Comparison of ENCODE assay signal across 15 cellular contexts in genomic region chr3:9380014-9380413, GRCh38.
"Had no signal": no experiment of that assay in that cellular context is flagged by ENCODE, and none has a peak within 500 bp of the region (broad histone marks: within the 10 kb centered on the region; RNA-seq: fewer than 3 reads in every experiment).

No MANE protein-coding gene starts in this region.

- ATAC-seq: pancreas; stimulated activated naive CD8-positive, alpha-beta T cell treated with anti-CD3 and anti-CD28 coated beads, Interleukin-15, amount 100 ng/mL, for 72 hours had no signal

- H3K9me3 ChIP-seq: esophagus muscularis mucosa, pancreas, SK-N-SH, testis had no signal

- H3K9me3 Mint-ChIP-seq: activated naive CD8-positive, alpha-beta T cell treated with anti-CD3 and anti-CD28 coated beads, Interleukin-2, amount 10 ng/mL, durations not matched to agents 7 days and 5 days; stimulated activated naive CD8-positive, alpha-beta T cell treated with anti-CD3 and anti-CD28 coated beads, Interleukin-15, amount 100 ng/mL, for 72 hours; T-helper 1 cell treated with Interleukin-12 subunit alpha and Interleukin-12 subunit beta and Interleukin-4 antibody, amounts not matched to agents 30 μg/mL and 1 μg/mL, for 36 hours had no signal

- H3K27me3 ChIP-seq: esophagus muscularis mucosa, pancreas, testis had no signal

- H3K4me3 ChIP-seq: esophagus muscularis mucosa, pancreas, testis had no signal

- DNase-seq: activated CD4-positive, alpha-beta T cell treated with anti-CD3 and anti-CD28 coated beads, Interleukin-2, amount 50 U/mL, for 48 hours; activated CD4-positive, CD25-positive, alpha-beta regulatory T cell; activated effector memory CD4-positive, alpha-beta T cell treated with Interleukin-2 at 50 U/mL for 16 hours; activated naive CD8-positive, alpha-beta T cell treated with anti-CD3 and anti-CD28 coated beads, Interleukin-2, amount 10 ng/mL, durations not matched to agents 7 days and 5 days; anterior cingulate cortex; dermis blood vessel endothelial cell; glutamatergic neuron; pancreas; SK-N-SH; stimulated activated CD4-positive, alpha-beta T cell treated with anti-CD3 and anti-CD28 coated beads, Interleukin-15, amount 100 ng/mL, for 24 hours; stimulated activated CD4-positive, alpha-beta T cell treated with anti-CD3 and anti-CD28 coated beads, Interleukin-4, amount 100 ng/mL, for 24 hours; stimulated activated naive CD8-positive, alpha-beta T cell treated with anti-CD3 and anti-CD28 coated beads, Interleukin-15, amount 100 ng/mL, for 72 hours; testis had no signal

- H3K27ac ChIP-seq: esophagus muscularis mucosa, pancreas, testis had no signal

- H3K4me3 Mint-ChIP-seq: activated naive CD8-positive, alpha-beta T cell treated with anti-CD3 and anti-CD28 coated beads, Interleukin-2, amount 10 ng/mL, durations not matched to agents 7 days and 5 days; stimulated activated naive CD8-positive, alpha-beta T cell treated with anti-CD3 and anti-CD28 coated beads, Interleukin-15, amount 100 ng/mL, for 72 hours; T-helper 1 cell treated with Interleukin-12 subunit alpha and Interleukin-12 subunit beta and Interleukin-4 antibody, amounts not matched to agents 30 μg/mL and 1 μg/mL, for 36 hours had no signal

- H3K4me1 ChIP-seq: pancreas, testis had no signal

- H3K27ac Mint-ChIP-seq: activated naive CD8-positive, alpha-beta T cell treated with anti-CD3 and anti-CD28 coated beads, Interleukin-2, amount 10 ng/mL, durations not matched to agents 7 days and 5 days; T-helper 1 cell treated with Interleukin-12 subunit alpha and Interleukin-12 subunit beta and Interleukin-4 antibody, amounts not matched to agents 30 μg/mL and 1 μg/mL, for 36 hours had no signal

- H3K27me3 Mint-ChIP-seq: activated naive CD8-positive, alpha-beta T cell treated with anti-CD3 and anti-CD28 coated beads, Interleukin-2, amount 10 ng/mL, durations not matched to agents 7 days and 5 days; stimulated activated naive CD8-positive, alpha-beta T cell treated with anti-CD3 and anti-CD28 coated beads, Interleukin-15, amount 100 ng/mL, for 72 hours had no signal
